8 cellular contexts compared by ENCODE assay signal in the genomic region with DNA sequence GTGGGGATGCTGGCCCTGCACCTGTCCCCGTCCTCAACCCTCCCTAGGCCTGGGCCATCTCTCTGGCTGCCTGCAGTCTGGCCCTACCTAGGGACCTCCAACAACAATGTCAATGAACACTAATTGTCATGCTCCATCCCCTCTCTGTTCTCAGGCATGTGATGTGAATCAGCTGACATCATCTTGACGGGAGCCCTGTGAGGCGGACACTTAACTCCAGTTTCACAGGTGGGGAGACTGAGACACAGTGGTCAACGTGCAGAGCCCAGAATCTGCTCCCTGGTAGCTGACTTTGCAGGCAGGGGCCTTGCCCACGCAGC. TPM values are rescaled to one million over a fixed set of nuclear protein-coding genes. Genes with fewer than 3 reads are reported as not detected.
DNase-seq lines count a peak whose midpoint lies in the region; ATAC-seq, FAIRE-seq and TF ChIP-seq lines count a peak whose summit lies in the region.

No MANE protein-coding gene starts in this region.

- H3K27ac Mint-ChIP-seq in GM23338 (no peak overlapping the region), WTC11 (no peak overlapping the region)

- H3K27me3 ChIP-seq in GM23338 (ENCODE audit: insufficient read depth) = no peaks in the 10 kb centered on the region
- H3K27me3 ChIP-seq in gastroesophageal sphincter = peaks cover 11% of the 10 kb centered on the region

- peaks cover 17% of the 10 kb centered on the region; the same call in 1 of the 2 replicates for H3K4me1 ChIP-seq in GM23338 (ENCODE audit: insufficient read depth)
- peaks cover 0 to 53% (median 21%) of the 10 kb centered on the region in 3 donors for H3K4me1 ChIP-seq in gastroesophageal sphincter

- peak overlapping the region; percentile 82 for H3K4me3 Mint-ChIP-seq in GM23338
- peak overlapping the region; percentile 82 for H3K4me3 Mint-ChIP-seq in WTC11

- H3K9me2 ChIP-seq in GM23338 (ENCODE audit: insufficient read depth) = no peaks in the 10 kb centered on the region

- no peaks in the 10 kb centered on the region for H3K9me3 ChIP-seq in gastroesophageal sphincter

- no peak for TF ChIP-seq CTCF in GM23338 (conservative IDR thresholded peaks at IDR 0.05; ENCODE audit: low read depth in 2 of 2)
- TF ChIP-seq CTCF in WTC11 (IDR thresholded peaks at IDR 0.05) = no peak
- no peak for TF ChIP-seq CTCF in gastroesophageal sphincter (IDR thresholded peaks at IDR 0.05)

- H3K36me3 Mint-ChIP-seq in GM23338 (ENCODE audit: low read depth) = no peaks in the 10 kb centered on the region
- no peaks in the 10 kb centered on the region for H3K36me3 Mint-ChIP-seq in WTC11

- DNase-seq in GM23338 (ENCODE audit: low spot score) = no peak
- DNase-seq in WTC11 (ENCODE audit: low spot score) = no peak
- no peak for DNase-seq in sciatic nerve (ENCODE audit: low spot score)
- DNase-seq in T1000 (lab: John Stamatoyannopoulos, UW) = no peak
- no peak for DNase-seq in urothelium cell line (ENCODE audit: low spot score)

- H3K36me3 ChIP-seq in GM23338 (ENCODE audit: insufficient read depth) = no peaks in the 10 kb centered on the region
- peaks cover 0 to 4% of the 10 kb centered on the region in 2 donors for H3K36me3 ChIP-seq in gastroesophageal sphincter

- ATAC-seq in GM23338 (no peak), WTC11 (no peak), gastroesophageal sphincter (no peak), sciatic nerve (peak; percentile 2), GM18498 (IDR thresholded peaks at IDR 0.05; ENCODE audit: unreplicated experiment) (no peak), HG02840 (IDR thresholded peaks at IDR 0.05; ENCODE audit: low FRiP score, unreplicated experiment) (no peak)

- peak overlapping the region; percentile 90 for H3K4me2 ChIP-seq in GM23338

- no peak for TF ChIP-seq EP300 in gastroesophageal sphincter (IDR thresholded peaks at IDR 0.05)

- no peak for FAIRE-seq in urothelium cell line (lab: Jason Lieb, UNC)

- peak overlapping the region; percentile 85 for H3K4me3 ChIP-seq in GM23338
- peak overlapping the region; percentile 80 to 96 for H3K4me3 ChIP-seq in gastroesophageal sphincter

- H3K27me3 Mint-ChIP-seq in GM23338 (ENCODE audit: insufficient read depth, low read depth, poor library complexity) (peaks cover 14% of the 10 kb centered on the region), WTC11 (ENCODE audit: low read depth) (peaks cover 7% of the 10 kb centered on the region)

- no peaks in the 10 kb centered on the region for H3K79me2 ChIP-seq in GM23338 (replicated peaks; ENCODE audit: insufficient read depth)

- CTCF ChIA-PET in WTC11 (lab: Charles Lee) = interaction anchor here (0.6 to 3.0 kb wide), 12 partner anchors 8 to 524 kb away, joined by 3 to 18 read pairs (median 5); a partner anchor contains a TSS

- H3K4me1 Mint-ChIP-seq in GM23338 (peaks cover 41% of the 10 kb centered on the region), WTC11 (peaks cover 35% of the 10 kb centered on the region)

- POLR2A ChIA-PET in WTC11 (lab: Charles Lee) = no interaction called here

- H3K9me3 Mint-ChIP-seq in GM23338 = no peaks in the 10 kb centered on the region
- H3K9me3 Mint-ChIP-seq in WTC11 = no peaks in the 10 kb centered on the region

- no peaks in the 10 kb centered on the region for H4K20me1 ChIP-seq in GM23338 (replicated peaks; ENCODE audit: insufficient read depth)

- peak overlapping the region; percentile 97; the same call in 1 of the 2 replicates for H2AFZ ChIP-seq in GM23338

- no peak for TF ChIP-seq POLR2A in gastroesophageal sphincter (IDR thresholded peaks at IDR 0.05)

- WGBS in gastroesophageal sphincter (ENCODE audit: low coverage in 1 of 2), 2 donors = 100% methylated on average over 1 of the region's 5 CpGs; no CpG with 5 or more reads in 1 of the 2 donors

- H3K27ac ChIP-seq in GM23338 (ENCODE audit: low read depth) (no peak overlapping the region), gastroesophageal sphincter (peak overlapping the region in 3 of 4 donors; percentile 85 to 92 (median 89))

- peaks cover 6% of the 10 kb centered on the region; the same call in 1 of the 2 replicates for H3F3A ChIP-seq in GM23338 (replicated peaks; ENCODE audit: low read depth)

- intact Hi-C loops in sciatic nerve (cut with DNase I) = no loop called here

TF ChIP-seq in GM23338, 12 proteins besides CTCF, POLR2A, EP300 and RAD21 (continues in another document):
- TF ChIP-seq NANOG (IDR thresholded peaks at IDR 0.05; ENCODE audit: borderline replicate concordance) (no peak), JUNB (IDR thresholded peaks at IDR 0.05; ENCODE audit: unreplicated experiment) (no peak)

TF ChIP-seq in WTC11, 78 proteins besides CTCF, POLR2A, EP300 and RAD21 (continues in another document):
- TF ChIP-seq TP53 (CRISPR knock-in tag; IDR thresholded peaks at IDR 0.05) (no peak), KAT7 (CRISPR knock-in tag; IDR thresholded peaks at IDR 0.05; ENCODE audit: borderline replicate concordance) (no peak), NR1H2 (CRISPR knock-in tag; IDR thresholded peaks at IDR 0.05) (no peak), IRF2 (CRISPR knock-in tag; IDR thresholded peaks at IDR 0.05; ENCODE audit: borderline replicate concordance, low read depth) (no peak), MXD4 (CRISPR knock-in tag; IDR thresholded peaks at IDR 0.05; ENCODE audit: borderline replicate concordance) (no peak)
- TF ChIP-seq, protein P1, sequence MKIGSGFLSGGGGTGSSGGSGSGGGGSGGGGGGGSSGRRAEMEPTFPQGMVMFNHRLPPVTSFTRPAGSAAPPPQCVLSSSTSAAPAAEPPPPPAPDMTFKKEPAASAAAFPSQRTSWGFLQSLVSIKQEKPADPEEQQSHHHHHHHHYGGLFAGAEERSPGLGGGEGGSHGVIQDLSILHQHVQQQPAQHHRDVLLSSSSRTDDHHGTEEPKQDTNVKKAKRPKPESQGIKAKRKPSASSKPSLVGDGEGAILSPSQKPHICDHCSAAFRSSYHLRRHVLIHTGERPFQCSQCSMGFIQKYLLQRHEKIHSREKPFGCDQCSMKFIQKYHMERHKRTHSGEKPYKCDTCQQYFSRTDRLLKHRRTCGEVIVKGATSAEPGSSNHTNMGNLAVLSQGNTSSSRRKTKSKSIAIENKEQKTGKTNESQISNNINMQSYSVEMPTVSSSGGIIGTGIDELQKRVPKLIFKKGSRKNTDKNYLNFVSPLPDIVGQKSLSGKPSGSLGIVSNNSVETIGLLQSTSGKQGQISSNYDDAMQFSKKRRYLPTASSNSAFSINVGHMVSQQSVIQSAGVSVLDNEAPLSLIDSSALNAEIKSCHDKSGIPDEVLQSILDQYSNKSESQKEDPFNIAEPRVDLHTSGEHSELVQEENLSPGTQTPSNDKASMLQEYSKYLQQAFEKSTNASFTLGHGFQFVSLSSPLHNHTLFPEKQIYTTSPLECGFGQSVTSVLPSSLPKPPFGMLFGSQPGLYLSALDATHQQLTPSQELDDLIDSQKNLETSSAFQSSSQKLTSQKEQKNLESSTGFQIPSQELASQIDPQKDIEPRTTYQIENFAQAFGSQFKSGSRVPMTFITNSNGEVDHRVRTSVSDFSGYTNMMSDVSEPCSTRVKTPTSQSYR (CRISPR knock-in tag; IDR thresholded peaks at IDR 0.05) = no peak
- TF ChIP-seq, protein P2, sequence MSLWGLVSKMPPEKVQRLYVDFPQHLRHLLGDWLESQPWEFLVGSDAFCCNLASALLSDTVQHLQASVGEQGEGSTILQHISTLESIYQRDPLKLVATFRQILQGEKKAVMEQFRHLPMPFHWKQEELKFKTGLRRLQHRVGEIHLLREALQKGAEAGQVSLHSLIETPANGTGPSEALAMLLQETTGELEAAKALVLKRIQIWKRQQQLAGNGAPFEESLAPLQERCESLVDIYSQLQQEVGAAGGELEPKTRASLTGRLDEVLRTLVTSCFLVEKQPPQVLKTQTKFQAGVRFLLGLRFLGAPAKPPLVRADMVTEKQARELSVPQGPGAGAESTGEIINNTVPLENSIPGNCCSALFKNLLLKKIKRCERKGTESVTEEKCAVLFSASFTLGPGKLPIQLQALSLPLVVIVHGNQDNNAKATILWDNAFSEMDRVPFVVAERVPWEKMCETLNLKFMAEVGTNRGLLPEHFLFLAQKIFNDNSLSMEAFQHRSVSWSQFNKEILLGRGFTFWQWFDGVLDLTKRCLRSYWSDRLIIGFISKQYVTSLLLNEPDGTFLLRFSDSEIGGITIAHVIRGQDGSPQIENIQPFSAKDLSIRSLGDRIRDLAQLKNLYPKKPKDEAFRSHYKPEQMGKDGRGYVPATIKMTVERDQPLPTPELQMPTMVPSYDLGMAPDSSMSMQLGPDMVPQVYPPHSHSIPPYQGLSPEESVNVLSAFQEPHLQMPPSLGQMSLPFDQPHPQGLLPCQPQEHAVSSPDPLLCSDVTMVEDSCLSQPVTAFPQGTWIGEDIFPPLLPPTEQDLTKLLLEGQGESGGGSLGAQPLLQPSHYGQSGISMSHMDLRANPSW (CRISPR knock-in tag; conservative IDR thresholded peaks at IDR 0.05; ENCODE audit: low read depth) = no peak

RNA-seq across cellular contexts. Expression of a gene that starts 0.8 kb away (rescaled TPM):
- 15.0 and 21.0 TPM in 2 replicates for total RNA-seq in GM23338 (2014; rRNA removed; shearing (Covaris generic))
- 54.4 and 58.9 TPM in 2 replicates for polyA plus RNA-seq in GM23338 (2016; fragmentation: Nextera tagmentation; extraction: Ambion mirVana)
- total RNA-seq in WTC11 (2021) (55.8 to 63.6 TPM (median 63.5 TPM) in 3 replicates), gastroesophageal sphincter (10 to 100 TPM; 28.1 to 39.7 (median 33.6) TPM), sciatic nerve (81.2 TPM)

RNA-seq across cellular contexts. Expression of a gene that starts 12.8 kb away (rescaled TPM):
- 0.21 TPM in 1 of 2 replicates, not detected in the other for total RNA-seq in GM23338 (2014; rRNA removed; shearing (Covaris generic))
- not detected in 2 replicates for polyA plus RNA-seq in GM23338 (2016; fragmentation: Nextera tagmentation; extraction: Ambion mirVana)
- 0.73 to 0.81 TPM (median 0.80 TPM) in 3 replicates for total RNA-seq in WTC11 (2021)
- total RNA-seq in gastroesophageal sphincter = 10 to 100 TPM in 1 of 4 donors, 1 to 10 TPM in 3; 4.4 to 13.3 (median 7.1) TPM
- 134 TPM for total RNA-seq in sciatic nerve

RNA-seq across cellular contexts. Expression of a gene that starts 17.1 kb away (rescaled TPM):
- total RNA-seq in GM23338 (2014; rRNA removed; shearing (Covaris generic)) = 15.0 and 19.7 TPM in 2 replicates
- polyA plus RNA-seq in GM23338 (2016; fragmentation: Nextera tagmentation; extraction: Ambion mirVana) = 12.5 and 13.1 TPM in 2 replicates
- total RNA-seq in WTC11 (2021) (13.8 to 15.9 TPM (median 15.1 TPM) in 3 replicates), gastroesophageal sphincter (10 to 100 TPM in 2 of 4 donors, 1 to 10 TPM in 2; 3.4 to 16.0 (median 10.5) TPM), sciatic nerve (10.8 TPM)

RNA-seq across cellular contexts. Expression of a gene that starts 17.6 kb away (rescaled TPM):
- total RNA-seq in GM23338 (2014; rRNA removed; shearing (Covaris generic)) = 0.74 and 1.1 TPM in 2 replicates
- polyA plus RNA-seq in GM23338 (2016; fragmentation: Nextera tagmentation; extraction: Ambion mirVana) = 0.24 and 0.27 TPM in 2 replicates
- 1.7 to 2.2 TPM (median 2.0 TPM) in 3 replicates for total RNA-seq in WTC11 (2021)
- 1 to 10 TPM in 1 of 4 donors, under 1 TPM in 3; 0.50 to 1.1 (median 0.66) TPM for total RNA-seq in gastroesophageal sphincter
- total RNA-seq in sciatic nerve = 1.0 TPM

RNA-seq across cellular contexts. Expression of a gene that starts 22.0 kb away (rescaled TPM):
- total RNA-seq in GM23338 (2014; rRNA removed; shearing (Covaris generic)) = 1.1 TPM in 1 of 2 replicates, not detected in the other
- polyA plus RNA-seq in GM23338 (2016; fragmentation: Nextera tagmentation; extraction: Ambion mirVana) = 1.8 and 2.4 TPM in 2 replicates
- total RNA-seq in WTC11 (2021) (0.53 to 1.7 TPM (median 0.73 TPM) in 3 replicates), gastroesophageal sphincter (under 1 TPM in 1 of 4 donors, not detected in 3; 0.81 TPM), sciatic nerve (not detected)
